ENCODE assay signal across 17 cellular contexts in genomic region chr3:49205154-49205788, GRCh38. TPM values are rescaled to one million over a fixed set of nuclear protein-coding genes. Genes with fewer than 3 reads are reported as not detected.
DNase-seq lines count a peak whose midpoint lies in the region; ATAC-seq and TF ChIP-seq lines count a peak whose summit lies in the region.
"Had no signal": no experiment of that assay in that cellular context is flagged by ENCODE, and none has a peak within 500 bp of the region (broad histone marks: within the 10 kb centered on the region; RNA-seq: fewer than 3 reads in every experiment).

No MANE protein-coding gene starts in this region.

- ATAC-seq in Right ventricle myocardium superior (ENCODE audit: poor library complexity) (peak; percentile 81), psoas muscle (peak; percentile 89 to 96 (median 94)), GM21619 (IDR thresholded peaks at IDR 0.05; ENCODE audit: unreplicated experiment) (no peak)

- H3K27ac ChIP-seq in left ventricle myocardium inferior (replicated peaks) (peak overlapping the region; percentile 77), psoas muscle (peak overlapping the region; percentile 65), suprapubic skin (no peak overlapping the region)
- H3K27ac ChIP-seq: BLaER1 had no signal

- peak; percentile 4 for DNase-seq in Right ventricle myocardium superior
- no peak for DNase-seq in cardiac septum (ENCODE audit: low spot score)
- DNase-seq in left ventricle myocardium inferior = no peak
- DNase-seq in psoas muscle = no peak
- no peak for DNase-seq in suprapubic skin (ENCODE audit: low spot score in 2 of 2)
- DNase-seq in amniotic stem cell (lab: John Stamatoyannopoulos, UW) = no peak
- DNase-seq in nucleus accumbens (lab: John Stamatoyannopoulos, UW) = no peak
- DNase-seq: 8988T; Calu3; CD4-positive, alpha-beta memory T cell; DMS79 treated with DMSO at 0.1 percent for 48 hours; GF-D8; HFFc6; IMR-90 had no signal

- H3K36me3 ChIP-seq in left ventricle myocardium inferior (no peaks in the 10 kb centered on the region), psoas muscle (ENCODE audit: insufficient read depth in 1 of 2, low read depth in 1 of 2) (no peaks in the 10 kb centered on the region), suprapubic skin (no peaks in the 10 kb centered on the region)
- H3K36me3 ChIP-seq: BLaER1, HAP-1 had no signal

- intact Hi-C loops in Right ventricle myocardium superior (cut with DNase I) (no loop called here), cardiac septum (cut with DNase I) (no loop called here), left ventricle myocardium inferior (cut with micrococcal nuclease) (no loop called here), psoas muscle (cut with DNase I) (no loop called here)

- H3K4me3 ChIP-seq in left ventricle myocardium inferior (no peak overlapping the region), psoas muscle (no peak overlapping the region), suprapubic skin (no peak overlapping the region)
- H3K4me3 ChIP-seq: BLaER1, HAP-1 had no signal

- no peak for TF ChIP-seq CTCF in left ventricle myocardium inferior (IDR thresholded peaks at IDR 0.05; ENCODE audit: borderline replicate concordance)
- no peak for TF ChIP-seq CTCF in psoas muscle (IDR thresholded peaks at IDR 0.05)
- TF ChIP-seq CTCF in suprapubic skin (IDR thresholded peaks at IDR 0.05) = no peak

- H3K4me1 ChIP-seq in left ventricle myocardium inferior (peaks cover 11% of the 10 kb centered on the region), psoas muscle (no peaks in the 10 kb centered on the region), suprapubic skin (no peaks in the 10 kb centered on the region)
- H3K4me1 ChIP-seq: HAP-1 had no signal

- no peaks in the 10 kb centered on the region for H3K9me3 ChIP-seq in left ventricle myocardium inferior (replicated peaks)
- no peaks in the 10 kb centered on the region for H3K9me3 ChIP-seq in psoas muscle
- H3K9me3 ChIP-seq in suprapubic skin = no peaks in the 10 kb centered on the region
- H3K9me3 ChIP-seq: BLaER1, HAP-1 had no signal

- TF ChIP-seq EP300 in suprapubic skin (IDR thresholded peaks at IDR 0.05) = no peak

- TF ChIP-seq POLR2A in suprapubic skin (IDR thresholded peaks at IDR 0.05) = no peak

- 34 to 50% (median 49%) methylated on average over 15 to 16 of the region's 16 CpGs for WGBS in psoas muscle, 3 donors
- 85% methylated on average over 16 of the region's 16 CpGs for WGBS in suprapubic skin

- H3K27me3 ChIP-seq in left ventricle myocardium inferior (ENCODE audit: low read depth) (no peaks in the 10 kb centered on the region), psoas muscle (ENCODE audit: insufficient read depth in 3 of 3, low read length in 2 of 3) (no peaks in the 10 kb centered on the region), suprapubic skin (no peaks in the 10 kb centered on the region)
- H3K27me3 ChIP-seq: BLaER1 had no signal

RNA-seq across cellular contexts. Expression of gene KLHDC8B, which starts 33.9 kb away (rescaled TPM):
- total RNA-seq in Right ventricle myocardium superior = 129 TPM
- total RNA-seq in cardiac septum = 132 TPM
- 92.5 TPM for total RNA-seq in left ventricle myocardium inferior
- 10 to 100 TPM; 24.7 to 84.5 (median 29.2) TPM for total RNA-seq in psoas muscle
- polyA plus RNA-seq in psoas muscle = 10 to 100 TPM; 26.7 to 36.1 (median 28.3) TPM
- 10 to 100 TPM; 53.1 to 63.6 (median 59.3) TPM for total RNA-seq in suprapubic skin

RNA-seq across cellular contexts. Expression of gene CCDC71, which starts 39.1 kb away (rescaled TPM):
- 9.4 TPM for total RNA-seq in Right ventricle myocardium superior
- 11.4 TPM for total RNA-seq in cardiac septum
- total RNA-seq in left ventricle myocardium inferior = 11.9 TPM
- total RNA-seq in psoas muscle = 10 to 100 TPM; 12.6 to 20.5 (median 14.7) TPM
- polyA plus RNA-seq in psoas muscle = 10 to 100 TPM; 20.0 to 26.8 (median 20.8) TPM
- total RNA-seq in suprapubic skin = 10 to 100 TPM; 29.0 to 48.2 (median 35.3) TPM
